ENCODE assay signal across 21 cellular contexts in the genomic region with DNA sequence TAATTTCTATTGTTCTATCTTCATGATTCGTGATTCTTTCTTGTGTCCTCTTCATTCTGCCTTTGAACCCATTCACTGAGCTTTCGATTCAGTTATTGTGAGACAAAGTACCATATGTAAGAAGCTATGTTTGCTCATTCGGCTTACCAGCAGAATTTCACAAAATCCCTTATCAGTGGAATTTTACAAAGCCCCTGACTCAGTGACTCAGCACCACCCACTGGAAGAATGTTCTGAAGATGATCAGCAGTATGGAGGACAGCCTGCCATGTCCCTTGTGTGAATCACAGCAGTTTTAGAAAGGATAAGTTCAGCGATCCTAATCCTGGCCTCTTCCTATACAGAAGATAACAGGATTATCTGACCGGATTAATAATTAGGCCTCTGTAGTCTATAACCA. TPM values are rescaled to one million over a fixed set of nuclear protein-coding genes. Genes with fewer than 3 reads are reported as not detected.
DNase-seq lines count a peak whose midpoint lies in the region; ATAC-seq and TF ChIP-seq lines count a peak whose summit lies in the region.
"Had no signal": no experiment of that assay in that cellular context is flagged by ENCODE, and none has a peak within 500 bp of the region (broad histone marks: within the 10 kb centered on the region; RNA-seq: fewer than 3 reads in every experiment).

No MANE protein-coding gene starts in this region.

- no peak for TF ChIP-seq RAD21 in IMR-90 (IDR thresholded peaks at IDR 0.05; ENCODE audit: low read length)

- H3K4me3 Mint-ChIP-seq in Caco-2 (ENCODE audit: unreplicated experiment) (peak overlapping the region; percentile 54), immature natural killer cell (no peak overlapping the region)
- H3K4me3 Mint-ChIP-seq: CD8-positive, alpha-beta memory T cell; T-helper 17 cell had no signal

- H3K4me1 ChIP-seq in Caco-2, result 0 out of 2 replicates have a peak, but pooled peaks cover 4% of the 10 kb centered on the region
- peaks cover 4% of the 10 kb centered on the region; the same call in 1 of the 2 replicates for H3K4me1 ChIP-seq in IMR-90 (ENCODE audit: control insufficient read depth, insufficient read depth, low read length)
- H3K4me1 ChIP-seq: sigmoid colon, tibial artery had no signal

- peak overlapping the region; percentile 23; the same call in 1 of the 2 replicates for H4K91ac ChIP-seq in IMR-90 (ENCODE audit: insufficient read depth, low read depth, low read length)

- no peak overlapping the region for H3K4me3 ChIP-seq in Caco-2 (ENCODE audit: low read depth, low read length)
- no peak overlapping the region for H3K4me3 ChIP-seq in IMR-90 (ENCODE audit: insufficient read depth, low read depth, low read length)
- no peak overlapping the region for H3K4me3 ChIP-seq in fibroblast of mammary gland (ENCODE audit: control insufficient read depth, low read depth, low read length)
- H3K4me3 ChIP-seq in dorsolateral prefrontal cortex, result no peak overlapping the region
- H3K4me3 ChIP-seq: HAP-1, sigmoid colon, tibial artery had no signal

- no peak overlapping the region for H3K23ac ChIP-seq in IMR-90 (ENCODE audit: low read depth, low read length)

- H2BK15ac ChIP-seq in IMR-90 (ENCODE audit: low read depth, low read length), result 0 out of 3 replicates have a peak overlapping the region, but pooled peaks have one; percentile 10

- H3K4me1 Mint-ChIP-seq in Caco-2 (ENCODE audit: low read depth, unreplicated experiment) (peaks cover 7% of the 10 kb centered on the region), immature natural killer cell (peaks cover 0 to 1% of the 10 kb centered on the region in 2 donors)
- H3K4me1 Mint-ChIP-seq: T-helper 17 cell had no signal

- H2BK20ac ChIP-seq in IMR-90 (ENCODE audit: low read depth, low read length), result no peak overlapping the region

- H3K4me2 ChIP-seq in IMR-90 (ENCODE audit: low read depth, low read length), result no peak overlapping the region

- H3K36me3 ChIP-seq in Caco-2 (ENCODE audit: control insufficient read depth, insufficient read depth, low read length) (no peaks in the 10 kb centered on the region), IMR-90 (ENCODE audit: control insufficient read depth, insufficient read depth, low read length) (no peaks in the 10 kb centered on the region)
- H3K36me3 ChIP-seq: HAP-1, sigmoid colon, tibial artery had no signal

- in situ Hi-C loops in IMR-90 (cut with MboI; ENCODE audit: low sequenced_read_pairs), result no loop called here

- CTCF ChIA-PET in Caco-2 (lab: Charles Lee) (no interaction called here), IMR-90 (lab: Yijun Ruan, JAX) (interaction anchor here (0.6 kb wide), 1 partner anchor 10 kb away, joined by 4 read pairs; no protein-coding TSS in a partner anchor)

- H3K27ac ChIP-seq in IMR-90 (ENCODE audit: insufficient read depth, low read length), result no peak overlapping the region
- no peak overlapping the region for H3K27ac ChIP-seq in dorsolateral prefrontal cortex
- H3K27ac ChIP-seq: foreskin keratinocyte, sigmoid colon, tibial artery had no signal

- POLR2A ChIA-PET in Caco-2 (lab: Charles Lee), result no interaction called here
- POLR2A ChIA-PET in IMR-90 (lab: Charles Lee; ENCODE audit: unreplicated experiment), result no interaction called here

- H3K27ac Mint-ChIP-seq in Caco-2 (ENCODE audit: unreplicated experiment) (peak overlapping the region; percentile 60), immature natural killer cell (no peak overlapping the region)
- H3K27ac Mint-ChIP-seq: CD8-positive, alpha-beta memory T cell; T-helper 17 cell had no signal

- no peak overlapping the region for H3K9ac ChIP-seq in IMR-90 (ENCODE audit: low read depth, low read length)

- no CpG with 5 or more reads among the region's 5 CpGs for WGBS in IMR-90 (ENCODE audit: extremely low coverage in 2 of 2, insufficient read length in 1 of 2), 2 experiments

- H3K36me3 Mint-ChIP-seq in Caco-2 (ENCODE audit: insufficient read depth, unreplicated experiment) (no peaks in the 10 kb centered on the region), immature natural killer cell (no peaks in the 10 kb centered on the region)
- H3K36me3 Mint-ChIP-seq: CD8-positive, alpha-beta memory T cell had no signal

- H4K8ac ChIP-seq in IMR-90 (ENCODE audit: low read depth in 2 of 2, low read length in 2 of 2), result peak overlapping the region in 1 of 2 experiments; percentile 40; a peak in 1 of 4 replicates

- dilution Hi-C loops in IMR-90 (cut with HindIII; ENCODE audit: low sequenced_read_pairs, unreplicated experiment), result no loop called here

- H3K27me3 ChIP-seq in Caco-2 (replicated peaks; ENCODE audit: control insufficient read depth, insufficient read depth, low read length), result no peaks in the 10 kb centered on the region
- no peaks in the 10 kb centered on the region for H3K27me3 ChIP-seq in IMR-90 (ENCODE audit: control insufficient read depth, insufficient read depth, low read length)
- H3K27me3 ChIP-seq in dorsolateral prefrontal cortex, result peaks cover 0 to 20% (median 0%) of the 10 kb centered on the region in 45 donors
- H3K27me3 ChIP-seq: foreskin keratinocyte, sigmoid colon, tibial artery had no signal

- no peak overlapping the region for H3K14ac ChIP-seq in IMR-90 (replicated peaks; ENCODE audit: low read depth, low read length)

- no peaks in the 10 kb centered on the region for H3K9me3 ChIP-seq in Caco-2
- H3K9me3 ChIP-seq in IMR-90 (ENCODE audit: control insufficient read depth, insufficient read depth, low read length), result no peaks in the 10 kb centered on the region
- H3K9me3 ChIP-seq: HAP-1, sigmoid colon, tibial artery had no signal

- no peak overlapping the region for H4K5ac ChIP-seq in IMR-90 (ENCODE audit: low read depth, low read length)

- no peaks in the 10 kb centered on the region for H3K27me3 Mint-ChIP-seq in Caco-2 (ENCODE audit: insufficient read depth, unreplicated experiment)
- H3K27me3 Mint-ChIP-seq in immature natural killer cell (ENCODE audit: low read depth in 3 of 3), result peaks cover 1 to 2% (median 2%) of the 10 kb centered on the region in 3 donors
- H3K27me3 Mint-ChIP-seq: T-helper 17 cell had no signal

- ATAC-seq in IMR-90 (ENCODE audit: low read depth) (no peak; the same call in 1 of the 2 replicates), GM21717 (IDR thresholded peaks at IDR 0.05; ENCODE audit: unreplicated experiment) (no peak)
- ATAC-seq: foreskin keratinocyte, T-helper 17 cell had no signal

- no peak overlapping the region for H3K4ac ChIP-seq in IMR-90 (ENCODE audit: low read depth, low read length)

- no peak overlapping the region for H2AK9ac ChIP-seq in IMR-90 (replicated peaks; ENCODE audit: low read depth, low read length, poor library complexity)

- no peak for DNase-seq in Caco-2
- DNase-seq in IMR-90, result peak; percentile 33
- DNase-seq in fibroblast of mammary gland (ENCODE audit: low read depth), result peak; percentile 37
- DNase-seq in dorsolateral prefrontal cortex, result no peak
- no peak for DNase-seq in immature natural killer cell
- DNase-seq: activated gamma-delta T cell; aorta; CD8-positive, alpha-beta memory T cell; DMS79; foreskin keratinocyte; hypothalamus; kidney; NCI-H1092 treated with DMSO at 0.1 percent for 48 hours; NCI-H2029 treated with DMSO at 0.1 percent for 48 hours; NK-92 treated with Interleukin-12 subunit alpha and Interleukin-12 subunit beta, amount 100 ng/mL, for 24 hours; sigmoid colon; stimulated activated naive CD4-positive, alpha-beta T cell; T-helper 17 cell; tibial artery had no signal

- H2BK5ac ChIP-seq in IMR-90 (ENCODE audit: low read depth, low read length, poor library complexity, severe bottlenecking), result no peak overlapping the region

- peaks cover 1 to 2% of the 10 kb centered on the region in 2 experiments; a peak in 2 of 4 replicates for H3K79me1 ChIP-seq in IMR-90 (ENCODE audit: low read depth in 1 of 2, low read length in 2 of 2)

- BruUV-seq in Caco-2 (replicated peaks; lab: Mats Ljungman, UMichigan) (no TSS peak), IMR-90 (replicated peaks; lab: Mats Ljungman, UMichigan) (no TSS peak)

- H2AK5ac ChIP-seq in IMR-90 (ENCODE audit: low read depth, low read length), result no peak overlapping the region

- H3K56ac ChIP-seq in IMR-90 (ENCODE audit: extremely low read depth, insufficient read depth, low read length), result no peak overlapping the region

- TF ChIP-seq CTCF in Caco-2 (IDR thresholded peaks at IDR 0.05; ENCODE audit: insufficient read depth in 1 of 2, low read depth in 1 of 2, low read length in 1 of 2, severe bottlenecking in 1 of 2, unreplicated experiment in 1 of 2), result no peak
- no peak for TF ChIP-seq CTCF in IMR-90 (conservative IDR thresholded peaks at IDR 0.05; ENCODE audit: low read depth, low read length)
- TF ChIP-seq CTCF in fibroblast of mammary gland (conservative IDR thresholded peaks at IDR 0.05; ENCODE audit: control insufficient read depth, insufficient read depth, low read depth, low read length), result no peak
- no peak for TF ChIP-seq CTCF in dorsolateral prefrontal cortex (IDR thresholded peaks at IDR 0.05 in 54 of 56, conservative IDR thresholded peaks at IDR 0.05 in 2 of 56; ENCODE audit: low read depth in 1 of 56, partially characterized antibody in 56 of 56)

- H2BK120ac ChIP-seq in IMR-90 (ENCODE audit: low read depth, low read length), result no peak overlapping the region

- 0 out of 2 replicates have a peak, but pooled peaks cover 4% of the 10 kb centered on the region for H3K9me1 ChIP-seq in IMR-90 (ENCODE audit: insufficient read depth, low read length)

- no peak overlapping the region for H2AFZ ChIP-seq in IMR-90 (replicated peaks; ENCODE audit: low read length, poor library complexity)

- no peaks in the 10 kb centered on the region for H4K20me1 ChIP-seq in IMR-90 (ENCODE audit: insufficient read depth, low read length)

- intact Hi-C loops in Caco-2 (cut with micrococcal nuclease; ENCODE audit: unreplicated experiment) (no loop called here), IMR-90 (cut with micrococcal nuclease) (no loop called here), dorsolateral prefrontal cortex (cut with DNase I) (no loop called here)

- H3K9me3 Mint-ChIP-seq in Caco-2 (ENCODE audit: unreplicated experiment), result no peaks in the 10 kb centered on the region
- no peaks in the 10 kb centered on the region for H3K9me3 Mint-ChIP-seq in immature natural killer cell
- H3K9me3 Mint-ChIP-seq: CD8-positive, alpha-beta memory T cell had no signal

- no peak for TF ChIP-seq POLR2A in IMR-90 (IDR thresholded peaks at IDR 0.05; ENCODE audit: low read depth, low read length)

- no peak overlapping the region for H3K18ac ChIP-seq in IMR-90 (ENCODE audit: low read depth, low read length)

RNA-seq across cellular contexts. Expression of a gene that starts 5.8 kb away (rescaled TPM):
- 116 and 120 TPM in 2 replicates for total RNA-seq in Caco-2 (2022)
- total RNA-seq in IMR-90 (2012; rRNA removed), result 128 and 164 TPM in 2 replicates
- polyA plus RNA-seq in IMR-90 (2012; rRNA removed), result 106 and 116 TPM in 2 replicates
- 161 and 187 TPM in 2 replicates for polyA plus RNA-seq in IMR-90 (2012; cell fraction: cytosol; rRNA removed)
- polyA plus RNA-seq in IMR-90 (2012; cell fraction: nucleus; rRNA removed; ENCODE audit: low replicate concordance), result 52.8 and 73.7 TPM in 2 replicates
- 10 to 100 TPM; 25.2 to 57.7 (median 42.1) TPM for total RNA-seq in dorsolateral prefrontal cortex
- polyA plus RNA-seq in immature natural killer cell, result 100 to 1,000 TPM; 179 to 256 (median 190) TPM

RNA-seq across cellular contexts. Expression of a gene that starts 14.4 kb away (rescaled TPM):
- total RNA-seq in Caco-2 (2022) (28.9 and 29.3 TPM in 2 replicates), IMR-90 (2012; rRNA removed) (10.0 and 14.2 TPM in 2 replicates), dorsolateral prefrontal cortex (100 to 1,000 TPM in 50 of 120 experiments, 10 to 100 TPM in 70; 25.1 to 179 (median 92.3) TPM)
- polyA plus RNA-seq in IMR-90 (2012; rRNA removed) (24.3 and 27.2 TPM in 2 replicates), immature natural killer cell (1 to 10 TPM; 8.4 to 9.4 (median 9.1) TPM)
- 18.5 and 31.6 TPM in 2 replicates for polyA plus RNA-seq in IMR-90 (2012; cell fraction: cytosol; rRNA removed)
- polyA plus RNA-seq in IMR-90 (2012; cell fraction: nucleus; rRNA removed; ENCODE audit: low replicate concordance), result 20.5 and 21.8 TPM in 2 replicates

RNA-seq across cellular contexts. Expression of a gene that starts 35.0 kb away (rescaled TPM):
- total RNA-seq in Caco-2 (2022) (0.34 and 0.88 TPM in 2 replicates), IMR-90 (2012; rRNA removed) (under 0.01 TPM in 2 replicates), dorsolateral prefrontal cortex (10 to 100 TPM in 1 of 120 experiments, 1 to 10 TPM in 118, under 1 TPM in 1; 0.97 to 10.4 (median 3.0) TPM)
- polyA plus RNA-seq in IMR-90 (2012; rRNA removed) (0.14 and 0.16 TPM in 2 replicates), immature natural killer cell (10 to 100 TPM in 2 of 3 donors, 1 to 10 TPM in 1; 1.3 to 22.0 (median 13.3) TPM)
- 0.08 TPM in 1 of 2 replicates, not detected in the other for polyA plus RNA-seq in IMR-90 (2012; cell fraction: cytosol; rRNA removed)
- 1.4 and 1.8 TPM in 2 replicates for polyA plus RNA-seq in IMR-90 (2012; cell fraction: nucleus; rRNA removed; ENCODE audit: low replicate concordance)

RNA-seq across cellular contexts. Expression of a gene that starts 45.1 kb away (rescaled TPM):
- total RNA-seq in Caco-2 (2022), result not detected in 2 replicates
- total RNA-seq in IMR-90 (2012; rRNA removed), result under 0.01 TPM in 2 replicates
- 0.56 and 0.63 TPM in 2 replicates for polyA plus RNA-seq in IMR-90 (2012; rRNA removed)
- polyA plus RNA-seq in IMR-90 (2012; cell fraction: cytosol; rRNA removed), result 0.39 and 0.44 TPM in 2 replicates
- polyA plus RNA-seq in IMR-90 (2012; cell fraction: nucleus; rRNA removed; ENCODE audit: low replicate concordance), result 0.33 and 0.71 TPM in 2 replicates
- 100 to 1,000 TPM; 127 to 711 (median 406) TPM for total RNA-seq in dorsolateral prefrontal cortex
- under 1 TPM in 1 of 3 donors, not detected in 2; 0.11 TPM for polyA plus RNA-seq in immature natural killer cell

Comparison
In these comparisons a context has a peak if more than half of its experiments do, and no peak if none do; other contexts are left out.
1. DNase-seq: peak in IMR-90 (single experiment) and fibroblast of mammary gland (single experiment); none in Caco-2 (0 of 2), dorsolateral prefrontal cortex (0 of 10) and immature natural killer cell (0 of 3).